In genomic region chr3:100068758-100069345, GRCh38 we compare ENCODE assay signal across 8 cellular contexts. TPM values are rescaled to one million over a fixed set of nuclear protein-coding genes. Genes with fewer than 3 reads are reported as not detected.
A peak's percentile ranks its signal among the peaks of the same experiment; 100 is the strongest.
DNase-seq lines count a peak whose midpoint lies in the region; ATAC-seq and TF ChIP-seq lines count a peak whose summit lies in the region.

No MANE protein-coding gene starts in this region.

- H3K4me1 ChIP-seq in BE2C, result no peaks in the 10 kb centered on the region
- peaks cover 2% of the 10 kb centered on the region for H3K4me1 ChIP-seq in endodermal cell (ENCODE audit: control insufficient read depth, insufficient read depth, low read length)
- peaks cover 5% of the 10 kb centered on the region for H3K4me1 ChIP-seq in mucosa of descending colon (ENCODE audit: low read depth)

- peak; percentile 87 for TF ChIP-seq CTCF in BE2C (IDR thresholded peaks at IDR 0.05; ENCODE audit: low read depth, low read length)
- peak; percentile 88 for TF ChIP-seq CTCF in endodermal cell (conservative IDR thresholded peaks at IDR 0.05)
- peak; percentile 62 for TF ChIP-seq CTCF in mucosa of descending colon (IDR thresholded peaks at IDR 0.05)

- H3K27ac Mint-ChIP-seq in endodermal cell, result no peak overlapping the region

- peaks cover 7% of the 10 kb centered on the region for H3K4me1 Mint-ChIP-seq in endodermal cell

- intact Hi-C loops in mucosa of descending colon (cut with DNase I, micrococcal nuclease), result loop anchor here in 1 of 2 donors (10.0 kb wide), 1 partner anchor 186 kb away; no protein-coding TSS in a partner anchor

- DNase-seq in BE2C (peak; percentile 83), endodermal cell (peak; percentile 92), mucosa of descending colon (peak; percentile 69 to 88 (median 85))
- peak; percentile 62 for DNase-seq in NK-92 treated with Interleukin-12 subunit alpha and Interleukin-12 subunit beta, amount 100 ng/mL, for 24 hours (lab: John Stamatoyannopoulos, UW)
- DNase-seq in activated CD8-positive, alpha-beta memory T cell treated with anti-CD3 and anti-CD28 coated beads for 1 hour (ENCODE audit: extremely low read depth in 1 of 2, low read depth in 1 of 2), result peak; percentile 26 to 59
- peak; percentile 34 to 52 for DNase-seq in stimulated activated CD8-positive, alpha-beta memory T cell treated with anti-CD3 and anti-CD28 coated beads, Interleukin-4, amount 100 ng/mL, for 4 hours (ENCODE audit: low read depth in 2 of 2, low spot score in 1 of 2)

- H3K27me3 ChIP-seq in BE2C, result no peaks in the 10 kb centered on the region
- no peaks in the 10 kb centered on the region for H3K27me3 ChIP-seq in endodermal cell (ENCODE audit: control insufficient read depth, insufficient read depth, low read length, poor library complexity, severe bottlenecking)

- H3K4me3 ChIP-seq in BE2C (ENCODE audit: low read depth, low read length) (no peak overlapping the region), endodermal cell (ENCODE audit: low read length) (no peak overlapping the region), mucosa of descending colon (no peak overlapping the region)

- no peaks in the 10 kb centered on the region for H3K27me3 Mint-ChIP-seq in endodermal cell (ENCODE audit: insufficient read depth)

- H3K36me3 ChIP-seq in BE2C (no peaks in the 10 kb centered on the region; the same call in 1 of the 2 replicates), endodermal cell (ENCODE audit: control insufficient read depth, insufficient read depth, low read length) (no peaks in the 10 kb centered on the region), mucosa of descending colon (ENCODE audit: low read depth) (no peaks in the 10 kb centered on the region)

- H3K9me3 ChIP-seq in BE2C (no peaks in the 10 kb centered on the region), endodermal cell (ENCODE audit: control insufficient read depth, low read length) (no peaks in the 10 kb centered on the region), mucosa of descending colon (no peaks in the 10 kb centered on the region)

- H3K9ac ChIP-seq in endodermal cell (ENCODE audit: extremely low read depth, low read length, poor library complexity, severe bottlenecking), result no peak overlapping the region

- 23 to 33% methylated on average over 5 to 6 of the region's 6 CpGs for WGBS in endodermal cell (ENCODE audit: insufficient coverage in 1 of 2, insufficient read length in 1 of 2), 2 experiments

- H3K36me3 Mint-ChIP-seq in endodermal cell (ENCODE audit: low read depth), result no peaks in the 10 kb centered on the region

- ATAC-seq in GM19324 (IDR thresholded peaks at IDR 0.05; ENCODE audit: low FRiP score, unreplicated experiment) (peak; percentile 58), HG03469 (IDR thresholded peaks at IDR 0.05; ENCODE audit: unreplicated experiment) (peak; percentile 51), mucosa of descending colon (peak; percentile 92)

- H3K27ac ChIP-seq in endodermal cell (ENCODE audit: low read depth, low read length), result no peak overlapping the region

- no peaks in the 10 kb centered on the region for H3K9me3 Mint-ChIP-seq in endodermal cell

- H3K4me3 Mint-ChIP-seq in endodermal cell, result no peak overlapping the region

RNA-seq across cellular contexts. Expression of gene FILIP1L, which starts 45.4 kb away (rescaled TPM):
- polyA plus RNA-seq in BE2C (2012; ENCODE audit: insufficient read depth, insufficient read length, low read depth), result 4.7 TPM
- total RNA-seq in endodermal cell, result 1 to 10 TPM in 1 of 2 donors, under 1 TPM in 1; 0.84 to 2.5 TPM
- 5.4 TPM for polyA plus RNA-seq in endodermal cell (2013, experiment 1 of 2)
- polyA plus RNA-seq in endodermal cell (2013, experiment 2 of 2), result 6.3 TPM
- total RNA-seq in mucosa of descending colon, result 10 to 100 TPM in 2 of 3 donors, 1 to 10 TPM in 1; 8.9 to 37.0 (median 17.1) TPM
